Comparison of ENCODE assay signal across 20 cellular contexts in the genomic region with DNA sequence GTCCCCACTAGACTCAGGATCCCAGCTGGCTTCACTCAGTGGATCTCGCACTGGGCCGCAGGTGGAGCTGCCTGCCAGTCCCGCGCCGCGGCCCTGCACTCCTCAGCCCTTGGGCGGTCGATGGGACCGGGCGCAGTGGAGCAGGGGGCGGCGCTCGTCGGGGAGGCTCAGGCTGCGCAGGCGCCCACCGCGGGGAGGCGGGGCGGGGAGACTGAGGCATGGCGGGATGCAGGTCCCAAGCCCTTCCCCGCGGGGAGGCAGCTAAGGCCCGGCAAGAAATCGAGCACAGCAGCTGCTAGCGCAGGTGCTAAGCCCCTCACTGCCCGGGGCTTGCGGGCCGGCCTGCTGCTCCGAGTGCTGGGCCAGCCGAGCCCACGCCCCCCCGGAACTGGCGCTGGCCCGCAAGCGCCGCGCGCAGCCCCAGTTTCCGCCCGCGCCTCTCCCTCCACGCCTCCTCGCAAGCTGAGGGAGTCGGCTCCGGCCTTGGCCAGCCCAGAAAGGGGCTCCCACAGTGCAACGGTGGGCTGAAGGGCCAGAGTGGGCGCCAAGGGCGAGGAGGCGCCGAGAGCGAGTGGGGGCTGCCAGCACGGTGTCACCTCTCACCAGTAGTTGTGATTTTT.
"Had no signal": no experiment of that assay in that cellular context is flagged by ENCODE, and none has a peak within 500 bp of the region (broad histone marks: within the 10 kb centered on the region; RNA-seq: fewer than 3 reads in every experiment).

No MANE protein-coding gene starts in this region.

- H3K27me3 ChIP-seq: ascending aorta, brain microvascular endothelial cell, esophagus muscularis mucosa, gastrocnemius medialis, vagina had no signal

- H3K9me3 ChIP-seq: adrenal gland, ascending aorta, esophagus muscularis mucosa, gastrocnemius medialis, right lobe of liver, vagina had no signal

- H3K27ac Mint-ChIP-seq: activated naive CD8-positive, alpha-beta T cell; effector memory CD8-positive, alpha-beta T cell; memory B cell; nephron; stimulated activated naive B cell treated with anti-CD40 and anti-IgM and Interleukin-4, amounts not matched to agents 10 μg/mL and 1 μg/mL and 100 μg/mL, for 72 hours; T-helper 2 cell treated with Interferon-gamma antibody and Interleukin-4, amounts not matched to agents 5 μg/mL and 100 μg/mL, for 36 hours had no signal

- H3K27ac ChIP-seq: adrenal gland, ascending aorta, brain microvascular endothelial cell, dorsolateral prefrontal cortex, esophagus muscularis mucosa, gastrocnemius medialis, right lobe of liver, vagina had no signal

- H3K4me3 Mint-ChIP-seq: activated naive CD8-positive, alpha-beta T cell; effector memory CD8-positive, alpha-beta T cell; memory B cell; nephron; stimulated activated naive B cell treated with anti-CD40 and anti-IgM and Interleukin-4, amounts not matched to agents 10 μg/mL and 1 μg/mL and 100 μg/mL, for 72 hours; T-helper 2 cell treated with Interferon-gamma antibody and Interleukin-4, amounts not matched to agents 5 μg/mL and 100 μg/mL, for 36 hours had no signal

- DNase-seq: activated naive CD4-positive, alpha-beta T cell; activated T-cell treated with anti-CD3 and anti-CD28 coated beads, Interleukin-2, amount 50 U/mL, for 1 hour; adrenal gland; brain microvascular endothelial cell; caudate nucleus; dorsolateral prefrontal cortex; effector memory CD8-positive, alpha-beta T cell; gastrocnemius medialis; left cardiac atrium; right lobe of liver; small intestine; stimulated activated CD4-positive, alpha-beta T cell treated with anti-CD3 and anti-CD28 coated beads, Interleukin-15, amount 100 ng/mL, for 24 hours; stimulated activated naive B cell treated with anti-CD40 and anti-IgM and Interleukin-4, amounts not matched to agents 10 μg/mL and 1 μg/mL and 100 μg/mL, for 72 hours had no signal

- H3K4me3 ChIP-seq: adrenal gland, ascending aorta, dorsolateral prefrontal cortex, esophagus muscularis mucosa, gastrocnemius medialis, right lobe of liver, vagina had no signal

- H3K36me3 Mint-ChIP-seq: activated naive CD8-positive, alpha-beta T cell; memory B cell; stimulated activated naive B cell treated with anti-CD40 and anti-IgM and Interleukin-4, amounts not matched to agents 10 μg/mL and 1 μg/mL and 100 μg/mL, for 72 hours had no signal

- H3K4me1 Mint-ChIP-seq: memory B cell; nephron; stimulated activated naive B cell treated with anti-CD40 and anti-IgM and Interleukin-4, amounts not matched to agents 10 μg/mL and 1 μg/mL and 100 μg/mL, for 72 hours had no signal

- H3K27me3 Mint-ChIP-seq: activated naive CD8-positive, alpha-beta T cell; effector memory CD8-positive, alpha-beta T cell; memory B cell; stimulated activated naive B cell treated with anti-CD40 and anti-IgM and Interleukin-4, amounts not matched to agents 10 μg/mL and 1 μg/mL and 100 μg/mL, for 72 hours had no signal

- H3K4me1 ChIP-seq: adrenal gland, ascending aorta, esophagus muscularis mucosa, gastrocnemius medialis, right lobe of liver, vagina had no signal

- H3K36me3 ChIP-seq: adrenal gland, ascending aorta, brain microvascular endothelial cell, esophagus muscularis mucosa, gastrocnemius medialis, right lobe of liver, vagina had no signal

- H3K9me3 Mint-ChIP-seq: memory B cell; nephron; stimulated activated naive B cell treated with anti-CD40 and anti-IgM and Interleukin-4, amounts not matched to agents 10 μg/mL and 1 μg/mL and 100 μg/mL, for 72 hours; T-helper 2 cell treated with Interferon-gamma antibody and Interleukin-4, amounts not matched to agents 5 μg/mL and 100 μg/mL, for 36 hours had no signal
